8 cellular contexts compared by ENCODE assay signal in the genomic region with DNA sequence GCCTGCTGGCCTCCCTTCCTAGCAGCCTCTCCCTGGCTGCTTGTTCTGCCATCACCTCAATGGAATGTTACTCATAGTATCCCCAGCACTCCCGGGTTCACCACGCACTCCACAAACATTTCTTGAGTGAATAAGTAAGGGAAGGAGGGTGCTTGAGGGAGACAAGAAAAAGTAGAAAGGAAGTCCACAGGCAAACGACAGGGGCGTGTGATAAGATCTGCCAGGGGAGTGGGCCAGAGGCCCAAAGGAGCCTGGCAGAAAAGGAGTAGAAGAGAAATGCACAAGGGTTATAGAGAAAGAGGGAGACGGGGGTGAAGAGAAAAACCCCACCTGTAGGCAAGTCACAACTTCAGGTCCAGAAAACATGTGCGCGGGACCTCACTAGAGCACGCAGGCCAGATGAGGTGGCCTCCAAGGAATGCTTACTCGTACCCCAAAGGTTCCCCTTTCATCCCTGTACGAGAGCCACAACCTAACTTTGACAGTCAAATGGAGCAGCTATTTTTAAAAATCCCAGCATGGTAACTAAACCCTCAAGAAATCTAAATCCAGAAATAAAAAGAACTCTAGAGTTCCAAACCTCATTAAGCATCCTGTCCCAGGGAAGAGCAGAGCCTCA. TPM values are rescaled to one million over a fixed set of nuclear protein-coding genes. Genes with fewer than 3 reads are reported as not detected.
A peak's percentile ranks its signal among the peaks of the same experiment; 100 is the strongest.
DNase-seq lines count a peak whose midpoint lies in the region; ATAC-seq and TF ChIP-seq lines count a peak whose summit lies in the region.
"Had no signal": no experiment of that assay in that cellular context is flagged by ENCODE, and none has a peak within 500 bp of the region (broad histone marks: within the 10 kb centered on the region; RNA-seq: fewer than 3 reads in every experiment).

No MANE protein-coding gene starts in this region.

- H3K4me2 ChIP-seq in mesendoderm (ENCODE audit: low read length) = no peak overlapping the region

- H3K4me3 ChIP-seq in coronary artery (peak overlapping the region; percentile 7), mesendoderm (ENCODE audit: low read length) (no peak overlapping the region), uterus (no peak overlapping the region)

- H2BK5ac ChIP-seq in mesendoderm (ENCODE audit: low read length) = no peak overlapping the region

- no peaks in the 10 kb centered on the region for H3K9me3 Mint-ChIP-seq in IgD-negative memory B cell
- H3K9me3 Mint-ChIP-seq: activated T-helper 1 cell treated with anti-CD3 and anti-CD28 coated beads, Interleukin-12 subunit alpha, Interleukin-12 subunit beta, Interleukin-2, Interleukin-4 antibody, amounts not matched to agents 30 ng/mL and 10 ng/mL and 1 ng/mL, durations not matched to agents 14 hours and 24 hours and 36 hours had no signal

- H3K79me1 ChIP-seq in mesendoderm (ENCODE audit: low read length) = peaks cover 35% of the 10 kb centered on the region

- H3K56ac ChIP-seq in mesendoderm (ENCODE audit: low read length) = peak overlapping the region; percentile 20

- no peaks in the 10 kb centered on the region for H3K36me3 ChIP-seq in mesendoderm (ENCODE audit: control insufficient read depth, insufficient read depth, low read length)
- H3K36me3 ChIP-seq in uterus = no peaks in the 10 kb centered on the region

- no peaks in the 10 kb centered on the region for H3K27me3 Mint-ChIP-seq in IgD-negative memory B cell

- H3K36me3 Mint-ChIP-seq in IgD-negative memory B cell = no peaks in the 10 kb centered on the region

- DNase-seq in coronary artery (ENCODE audit: low spot score) (no peak), mesendoderm (peak; percentile 75), uterus (peak; percentile 53 to 69), NCI-H82 treated with DMSO at 0.1 percent for 48 hours (lab: John Stamatoyannopoulos, UW; ENCODE audit: unreplicated experiment) (no peak)

- no peak overlapping the region for H2BK15ac ChIP-seq in mesendoderm (replicated peaks; ENCODE audit: low read depth)

- H2AK5ac ChIP-seq in mesendoderm (ENCODE audit: low read length) = no peak overlapping the region

- H4K5ac ChIP-seq in mesendoderm (ENCODE audit: low read length) = no peak overlapping the region

- H3K27me3 ChIP-seq in mesendoderm (ENCODE audit: insufficient read depth, low read length, poor library complexity) (no peaks in the 10 kb centered on the region), uterus (no peaks in the 10 kb centered on the region)

- H3K23ac ChIP-seq in mesendoderm (ENCODE audit: low read length) = no peak overlapping the region

- peak overlapping the region; percentile 38 to 81 (median 59) for H3K27ac Mint-ChIP-seq in IgD-negative memory B cell

- H3K4me1 Mint-ChIP-seq in IgD-negative memory B cell = peaks cover 29 to 57% (median 30%) of the 10 kb centered on the region in 3 donors

- TF ChIP-seq POLR2A in uterus (IDR thresholded peaks at IDR 0.05) = no peak

- WGBS in mesendoderm (ENCODE audit: extremely low coverage, insufficient coverage, low lambda C conversion rate) = no CpG with 5 or more reads among the region's 10 CpGs

- H3K18ac ChIP-seq in mesendoderm (ENCODE audit: low read length) = no peak overlapping the region

- H3K9me3 ChIP-seq in uterus = no peaks in the 10 kb centered on the region

- no peak overlapping the region for H3K4ac ChIP-seq in mesendoderm (ENCODE audit: low read depth, low read length)

- H2BK120ac ChIP-seq in mesendoderm (ENCODE audit: low read depth, low read length) = no peak overlapping the region

- intact Hi-C loops in uterus (cut with DNase I; ENCODE audit: low total_unique reads) = no loop called here

- H3K9ac ChIP-seq in mesendoderm (ENCODE audit: low read length) = no peak overlapping the region

- H3K4me1 ChIP-seq in mesendoderm (ENCODE audit: control insufficient read depth, low read depth, low read length) (peaks cover 12% of the 10 kb centered on the region), uterus (peaks cover 9 to 31% of the 10 kb centered on the region in 2 donors)

- no peak overlapping the region for H4K8ac ChIP-seq in mesendoderm (ENCODE audit: low read depth, low read length)

- TF ChIP-seq CTCF in coronary artery (IDR thresholded peaks at IDR 0.05) = no peak
- TF ChIP-seq CTCF in uterus (IDR thresholded peaks at IDR 0.05) = no peak

- peaks cover 47% of the 10 kb centered on the region for H3K79me2 ChIP-seq in mesendoderm (ENCODE audit: control insufficient read depth, insufficient read depth, low read length)

- peak overlapping the region; percentile 82 to 85 for H3K27ac ChIP-seq in coronary artery
- H3K27ac ChIP-seq in mesendoderm (ENCODE audit: low read depth, low read length) = no peak overlapping the region
- peak overlapping the region; percentile 83 to 98 for H3K27ac ChIP-seq in uterus

- peak overlapping the region in 2 of 4 donors; percentile 45 to 52 for H3K4me3 Mint-ChIP-seq in IgD-negative memory B cell
- H3K4me3 Mint-ChIP-seq: activated T-helper 1 cell treated with anti-CD3 and anti-CD28 coated beads, Interleukin-12 subunit alpha, Interleukin-12 subunit beta, Interleukin-2, Interleukin-4 antibody, amounts not matched to agents 30 ng/mL and 10 ng/mL and 1 ng/mL, durations not matched to agents 14 hours and 24 hours and 36 hours had no signal

- no peak for ATAC-seq in activated CD4-positive, CD25-positive, alpha-beta regulatory T cell treated with anti-CD3 and anti-CD28 coated beads, Interleukin-2, amount 50 U/mL, for 24 hours
- no peak for ATAC-seq in GM18873 (IDR thresholded peaks at IDR 0.05; ENCODE audit: low FRiP score, unreplicated experiment)

RNA-seq across cellular contexts. Expression of a gene that starts 6.6 kb away (rescaled TPM):
- polyA plus RNA-seq in IgD-negative memory B cell = 30.8 TPM
- 28.5 TPM for polyA plus RNA-seq in mesendoderm (2013, experiment 1 of 2)
- polyA plus RNA-seq in mesendoderm (2013, experiment 2 of 2) = 27.8 TPM
- 10 to 100 TPM; 16.5 to 50.2 (median 39.1) TPM for total RNA-seq in uterus

RNA-seq across cellular contexts. Expression of a gene that starts 22.9 kb away (rescaled TPM):
- polyA plus RNA-seq in IgD-negative memory B cell = 1.1 TPM
- 1.8 TPM for polyA plus RNA-seq in mesendoderm (2013, experiment 1 of 2)
- polyA plus RNA-seq in mesendoderm (2013, experiment 2 of 2) = 2.2 TPM
- 10 to 100 TPM in 1 of 4 donors, 1 to 10 TPM in 3; 4.7 to 17.3 (median 9.4) TPM for total RNA-seq in uterus

Comparison
In these comparisons a context has a peak if more than half of its experiments do, and no peak if none do; other contexts are left out.
1. DNase-seq: peak in mesendoderm (single experiment) and uterus (2 of 2); none in coronary artery (single experiment) and NCI-H82 treated with DMSO at 0.1 percent for 48 hours (single experiment).